Comparison of ENCODE assay signal across 3 cellular contexts in genomic region chr11:27464155-27464759, GRCh38.
TF ChIP-seq lines count a peak whose summit lies in the region.

No MANE protein-coding gene starts in this region.

TF ChIP-seq in SK-N-SH treated with all-trans-retinoic acid at 6 μM for 48 hours, 23 proteins besides CTCF, POLR2A, EP300 and RAD21 (continues in another document):
- TF ChIP-seq TCF4 (CRISPR knock-in tag; IDR thresholded peaks at IDR 0.05; ENCODE audit: borderline replicate concordance) (no peak), ZC3H10 (CRISPR knock-in tag; IDR thresholded peaks at IDR 0.05) (no peak), ISL1 (CRISPR knock-in tag; IDR thresholded peaks at IDR 0.05) (no peak), ZFP30 (CRISPR knock-in tag; IDR thresholded peaks at IDR 0.05) (no peak), TOX (CRISPR knock-in tag; IDR thresholded peaks at IDR 0.05; ENCODE audit: borderline replicate concordance) (no peak), PPARA (CRISPR knock-in tag; IDR thresholded peaks at IDR 0.05; ENCODE audit: borderline replicate concordance) (no peak), SNAI2 (CRISPR knock-in tag; IDR thresholded peaks at IDR 0.05) (no peak), CREB5 (CRISPR knock-in tag; IDR thresholded peaks at IDR 0.05; ENCODE audit: low read depth) (no peak), RARB (CRISPR knock-in tag; IDR thresholded peaks at IDR 0.05) (no peak), CSRNP3 (CRISPR knock-in tag; IDR thresholded peaks at IDR 0.05) (no peak), TSHZ2 (CRISPR knock-in tag; IDR thresholded peaks at IDR 0.05) (no peak), ZNF70 (CRISPR knock-in tag; IDR thresholded peaks at IDR 0.05) (no peak)

TF ChIP-seq in SK-N-SH, 30 proteins besides CTCF, POLR2A, EP300 and RAD21:
- TF ChIP-seq MEF2A (IDR thresholded peaks at IDR 0.05; ENCODE audit: borderline replicate concordance, low read depth) = no peak
- TF ChIP-seq POLR2AphosphoS5 (IDR thresholded peaks at IDR 0.05; ENCODE audit: low read depth, low read length) = no peak
- no peak for TF ChIP-seq MXI1 (IDR thresholded peaks at IDR 0.05; ENCODE audit: low read depth, low read length)
- TF ChIP-seq TEAD4 (IDR thresholded peaks at IDR 0.05; ENCODE audit: borderline replicate concordance, insufficient read depth) = no peak
- no peak for TF ChIP-seq USF2 (IDR thresholded peaks at IDR 0.05; ENCODE audit: borderline replicate concordance, low read depth, low read length)
TF ChIP-seq in SK-N-SH: peak in this region for 0.

TF ChIP-seq in HepG2, 621 proteins besides CTCF, POLR2A, EP300 and RAD21:
- no peak for TF ChIP-seq ZNF616 (CRISPR knock-in tag; IDR thresholded peaks at IDR 0.05; ENCODE audit: low read depth)
- TF ChIP-seq ZBED4 (CRISPR knock-in tag; IDR thresholded peaks at IDR 0.05; ENCODE audit: borderline replicate concordance) = no peak
- TF ChIP-seq MAFF (IDR thresholded peaks at IDR 0.05; ENCODE audit: low read depth, low read length) = no peak
